ENCODE assay signal across 12 cellular contexts in the genomic region with DNA sequence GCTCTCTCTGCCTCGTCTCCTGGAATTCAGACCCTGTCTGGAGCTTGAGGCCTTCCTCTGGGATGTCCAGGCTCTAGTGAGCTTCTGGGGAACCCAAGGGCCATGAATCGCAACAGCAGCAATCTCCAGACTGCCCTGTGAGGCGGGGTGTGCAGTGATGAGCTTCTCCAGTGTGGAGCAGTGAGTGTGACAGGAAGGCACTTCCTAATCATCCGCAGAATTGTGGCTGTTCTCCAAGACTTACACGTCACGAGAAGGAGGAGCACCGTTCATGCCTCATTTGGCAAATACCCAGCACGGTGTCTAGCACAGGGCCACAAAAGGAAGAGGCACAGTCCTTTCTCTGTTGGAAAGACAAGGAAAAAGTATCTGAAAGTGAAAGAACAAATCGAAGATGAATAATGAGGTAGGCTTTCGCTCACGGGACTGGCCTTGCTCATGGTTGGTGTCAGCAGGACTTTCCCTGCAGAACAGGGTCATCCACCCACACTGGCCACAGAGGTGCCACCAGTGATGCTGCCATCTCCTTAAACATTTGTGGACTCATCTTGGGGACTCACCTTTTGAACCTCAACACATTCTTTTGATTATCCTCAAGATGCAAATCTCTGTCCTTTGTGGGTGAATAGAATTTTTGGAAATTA.
A peak's percentile ranks its signal among the peaks of the same experiment; 100 is the strongest.
DNase-seq lines count a peak whose midpoint lies in the region; ATAC-seq, FAIRE-seq and TF ChIP-seq lines count a peak whose summit lies in the region.
"Had no signal": no experiment of that assay in that cellular context is flagged by ENCODE, and none has a peak within 500 bp of the region (broad histone marks: within the 10 kb centered on the region; RNA-seq: fewer than 3 reads in every experiment).

No MANE protein-coding gene starts in this region.

- TF ChIP-seq EP300 in K562 (IDR thresholded peaks at IDR 0.05; ENCODE audit: low read length) = no peak
- no peak for TF ChIP-seq EP300 in upper lobe of left lung (IDR thresholded peaks at IDR 0.05)

- intact Hi-C loops in activated naive CD4-positive, alpha-beta T cell treated with anti-CD3 and anti-CD28 coated beads for 36 hours (cut with micrococcal nuclease) = no loop called here
- intact Hi-C loops in K562 (cut with micrococcal nuclease) = no loop called here

- H3K4me1 ChIP-seq in K562 (replicated peaks in 1 of 2; ENCODE audit: control insufficient read depth in 2 of 2, insufficient read depth in 2 of 2, low read length in 2 of 2) (peaks cover 21 to 43% of the 10 kb centered on the region in 2 experiments), upper lobe of left lung (peaks cover 7 to 39% (median 12%) of the 10 kb centered on the region in 4 donors)

- peak; percentile 26 for DNase-seq in activated naive CD4-positive, alpha-beta T cell treated with anti-CD3 and anti-CD28 coated beads for 36 hours
- DNase-seq in activated naive CD4-positive, alpha-beta T cell treated with anti-CD3 and anti-CD28 coated beads, Interleukin-2, amount 50 U/mL, for 16 hours = no peak
- DNase-seq in K562 (ENCODE audit: extremely low read depth in 1 of 4, low spot score in 3 of 4) (peak in 2 of 4 experiments; percentile 46 to 81), left lobe of liver (ENCODE audit: low spot score) (no peak), upper lobe of left lung (no peak), HuH-7 (ENCODE audit: low spot score) (no peak)
- DNase-seq: MV-4-11, posterior cingulate gyrus had no signal

- TF ChIP-seq CTCF in K562 (IDR thresholded peaks at IDR 0.05 in 2 of 3, conservative IDR thresholded peaks at IDR 0.05 in 1 of 3; ENCODE audit: insufficient read depth in 2 of 3, low read depth in 1 of 3, low read length in 3 of 3) (no peak), upper lobe of left lung (IDR thresholded peaks at IDR 0.05) (no peak)

- H3K27ac ChIP-seq in K562 (ENCODE audit: extremely low read depth, low read depth, low read length) = peak overlapping the region; percentile 40; the same call in 1 of the 3 replicates
- peak overlapping the region; percentile 22 to 73 (median 58) for H3K27ac ChIP-seq in upper lobe of left lung
- H3K27ac ChIP-seq: C4-2B, VCaP had no signal

- H3K4me1 Mint-ChIP-seq in activated naive CD4-positive, alpha-beta T cell treated with anti-CD3 and anti-CD28 coated beads for 36 hours (ENCODE audit: low read depth) = peaks cover 6% of the 10 kb centered on the region

- WGBS in K562 (ENCODE audit: insufficient coverage, low coverage, missing lambda C conversion rate) = 16% methylated on average over 11 of the region's 11 CpGs
- WGBS in upper lobe of left lung, 2 donors = 57 to 63% methylated on average over 10 to 11 of the region's 11 CpGs

- peak overlapping the region; percentile 72 for H3K4me2 ChIP-seq in K562 (ENCODE audit: insufficient read depth, low read length)

- CTCF ChIA-PET in activated naive CD4-positive, alpha-beta T cell treated with anti-CD3 and anti-CD28 coated beads for 36 hours (lab: Charles Lee) = no interaction called here
- CTCF ChIA-PET in K562 (lab: Yijun Ruan, JAX; ENCODE audit: low intra/inter-chr PET ratio) = no interaction called here

- H3K9me3 ChIP-seq in K562 (replicated peaks; ENCODE audit: control insufficient read depth, insufficient read depth, low read depth, low read length) (no peaks in the 10 kb centered on the region), upper lobe of left lung (no peaks in the 10 kb centered on the region)

- ATAC-seq in K562 = peak; percentile 73
- ATAC-seq in left lobe of liver = peak; percentile 51
- ATAC-seq in upper lobe of left lung (ENCODE audit: low FRiP score in 2 of 2) = peak; percentile 51 to 83
- no peak for ATAC-seq in HG03139 (IDR thresholded peaks at IDR 0.05; ENCODE audit: unreplicated experiment)
- no peak for ATAC-seq in HG03196 (IDR thresholded peaks at IDR 0.05; ENCODE audit: unreplicated experiment)

- in situ Hi-C loops in K562 (cut with MboI) = no loop called here

- POLR2A ChIA-PET in K562 (lab: Yijun Ruan, JAX) = interaction anchor here (0.6 to 1.9 kb wide), 8 partner anchors 9 to 311 kb away, joined by 3 to 11 read pairs (median 4); no protein-coding TSS in a partner anchor

- TF ChIP-seq RAD21 in K562 (CRISPR knock-in tag; conservative IDR thresholded peaks at IDR 0.05 in 1 of 2, IDR thresholded peaks at IDR 0.05 in 1 of 2) = no peak

- H4K20me1 ChIP-seq in K562 (replicated peaks; ENCODE audit: control insufficient read depth, insufficient read depth, low read length) = no peaks in the 10 kb centered on the region

- H3K36me3 ChIP-seq in K562 (ENCODE audit: control insufficient read depth, insufficient read depth, low read length) (no peaks in the 10 kb centered on the region), upper lobe of left lung (no peaks in the 10 kb centered on the region)

- no peak overlapping the region for H3K27ac Mint-ChIP-seq in activated naive CD4-positive, alpha-beta T cell treated with anti-CD3 and anti-CD28 coated beads for 36 hours

- TF ChIP-seq POLR2A in K562 (conservative IDR thresholded peaks at IDR 0.05) (no peak), upper lobe of left lung (IDR thresholded peaks at IDR 0.05) (no peak)

- peak overlapping the region; percentile 12 to 72; a peak in 2 of 4 replicates for H3K9ac ChIP-seq in K562 (ENCODE audit: insufficient read depth in 1 of 2, low read depth in 2 of 2, low read length in 2 of 2)

- H3K27me3 Mint-ChIP-seq in activated naive CD4-positive, alpha-beta T cell treated with anti-CD3 and anti-CD28 coated beads for 36 hours (ENCODE audit: low read depth) = no peaks in the 10 kb centered on the region

- peak overlapping the region; percentile 81 for H2AFZ ChIP-seq in K562 (ENCODE audit: low read depth, low read length)

- no peak overlapping the region for H3K4me3 ChIP-seq in K562
- no peak overlapping the region for H3K4me3 ChIP-seq in upper lobe of left lung

- no peaks in the 10 kb centered on the region for H3K9me1 ChIP-seq in K562 (ENCODE audit: control insufficient read depth, insufficient read depth, low read length)

- H3K79me2 ChIP-seq in K562 (ENCODE audit: control insufficient read depth, insufficient read depth, low read length) = no peaks in the 10 kb centered on the region

- BruUV-seq in K562 (replicated peaks; lab: Mats Ljungman, UMichigan) = no TSS peak

- no peaks in the 10 kb centered on the region for H3K9me3 Mint-ChIP-seq in activated naive CD4-positive, alpha-beta T cell treated with anti-CD3 and anti-CD28 coated beads for 36 hours

- H3K36me3 Mint-ChIP-seq in activated naive CD4-positive, alpha-beta T cell treated with anti-CD3 and anti-CD28 coated beads for 36 hours (ENCODE audit: low read depth) = no peaks in the 10 kb centered on the region

- no peak overlapping the region for H3K4me3 Mint-ChIP-seq in activated naive CD4-positive, alpha-beta T cell treated with anti-CD3 and anti-CD28 coated beads for 36 hours

- peak; percentile 78 for FAIRE-seq in K562 (lab: Jason Lieb, UNC)

- no peaks in the 10 kb centered on the region for H3K27me3 ChIP-seq in K562 (ENCODE audit: control insufficient read depth in 2 of 2, insufficient read depth in 2 of 2, low read length in 2 of 2)
- H3K27me3 ChIP-seq in upper lobe of left lung = no peaks in the 10 kb centered on the region

TF ChIP-seq in K562, 482 proteins besides CTCF, POLR2A, EP300 and RAD21 (continues in another document):
- TF ChIP-seq, protein P1, sequence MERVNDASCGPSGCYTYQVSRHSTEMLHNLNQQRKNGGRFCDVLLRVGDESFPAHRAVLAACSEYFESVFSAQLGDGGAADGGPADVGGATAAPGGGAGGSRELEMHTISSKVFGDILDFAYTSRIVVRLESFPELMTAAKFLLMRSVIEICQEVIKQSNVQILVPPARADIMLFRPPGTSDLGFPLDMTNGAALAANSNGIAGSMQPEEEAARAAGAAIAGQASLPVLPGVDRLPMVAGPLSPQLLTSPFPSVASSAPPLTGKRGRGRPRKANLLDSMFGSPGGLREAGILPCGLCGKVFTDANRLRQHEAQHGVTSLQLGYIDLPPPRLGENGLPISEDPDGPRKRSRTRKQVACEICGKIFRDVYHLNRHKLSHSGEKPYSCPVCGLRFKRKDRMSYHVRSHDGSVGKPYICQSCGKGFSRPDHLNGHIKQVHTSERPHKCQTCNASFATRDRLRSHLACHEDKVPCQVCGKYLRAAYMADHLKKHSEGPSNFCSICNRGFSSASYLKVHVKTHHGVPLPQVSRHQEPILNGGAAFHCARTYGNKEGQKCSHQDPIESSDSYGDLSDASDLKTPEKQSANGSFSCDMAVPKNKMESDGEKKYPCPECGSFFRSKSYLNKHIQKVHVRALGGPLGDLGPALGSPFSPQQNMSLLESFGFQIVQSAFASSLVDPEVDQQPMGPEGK (CRISPR knock-in tag; IDR thresholded peaks at IDR 0.05; ENCODE audit: borderline replicate concordance) = no peak
- TF ChIP-seq FOSL1 (tag; conservative IDR thresholded peaks at IDR 0.05) = peak; percentile 46; the same call in 1 of the 2 replicates
- TF ChIP-seq GTF2A2 (tag; IDR thresholded peaks at IDR 0.05) = no peak
- no peak for TF ChIP-seq CHD1 (IDR thresholded peaks at IDR 0.05; ENCODE audit: low read length)
- TF ChIP-seq HINFP (tag; conservative IDR thresholded peaks at IDR 0.05; ENCODE audit: low read depth) = no peak
- no peak for TF ChIP-seq MAFG (tag; conservative IDR thresholded peaks at IDR 0.05)
- TF ChIP-seq FOXM1 (IDR thresholded peaks at IDR 0.05; ENCODE audit: low read depth) = no peak
- TF ChIP-seq FOXM1 (CRISPR knock-in tag; IDR thresholded peaks at IDR 0.05; ENCODE audit: low read depth) = no peak
- no peak for TF ChIP-seq SLC30A9 (CRISPR knock-in tag; IDR thresholded peaks at IDR 0.05)
- peak; percentile 62 for TF ChIP-seq CTBP1 (IDR thresholded peaks at IDR 0.05; ENCODE audit: borderline replicate concordance)

Comparison
In these comparisons a context has a peak if more than half of its experiments do, and no peak if none do; other contexts are left out.
1. ATAC-seq: peak in K562 (single experiment), left lobe of liver (single experiment) and upper lobe of left lung (2 of 2); none in HG03139 (single experiment) and HG03196 (single experiment).